In the genomic region with DNA sequence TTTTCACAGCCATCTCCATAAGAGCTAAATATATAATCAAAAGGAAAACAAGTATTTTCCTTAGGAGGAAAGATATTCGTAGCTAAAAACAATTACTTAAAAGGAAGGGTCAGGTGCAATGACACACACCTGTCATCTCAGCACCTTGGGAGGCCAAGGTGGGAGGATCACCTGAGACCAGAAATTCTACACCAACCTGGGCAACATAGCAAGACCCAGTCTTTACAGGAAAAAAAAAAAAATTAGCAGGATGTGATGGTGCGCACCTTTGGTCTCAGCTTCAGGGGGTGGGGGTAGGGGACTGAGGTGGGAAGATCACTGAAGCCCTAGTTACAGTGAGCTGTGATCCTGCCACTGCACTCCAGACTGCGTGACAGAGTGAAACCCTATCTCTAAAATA, we compare ENCODE assay signal across 31 cellular contexts.
"Had no signal": no experiment of that assay in that cellular context is flagged by ENCODE, and none has a peak within 500 bp of the region (broad histone marks: within the 10 kb centered on the region; RNA-seq: fewer than 3 reads in every experiment).

No MANE protein-coding gene starts in this region.

- H3K27me3 ChIP-seq: brain microvascular endothelial cell, gastroesophageal sphincter, hepatocyte, neutrophil, ovary, sigmoid colon, stomach, thyroid gland, upper lobe of right lung had no signal

- H3K4me2 ChIP-seq: hepatocyte had no signal

- FAIRE-seq: astrocyte, endothelial cell of umbilical vein, small intestine had no signal

- H3K27me3 Mint-ChIP-seq: activated CD4-positive, alpha-beta T cell treated with anti-CD3 and anti-CD28 coated beads, Interleukin-2, amount 10 ng/mL, durations not matched to agents 7 days and 5 days; activated CD8-positive, alpha-beta memory T cell treated with anti-CD3 and anti-CD28 coated beads, Interleukin-2, amount 10 ng/mL, durations not matched to agents 7 days and 5 days; activated naive CD8-positive, alpha-beta T cell treated with anti-CD3 and anti-CD28 coated beads for 36 hours; natural killer cell treated with Interleukin-12 subunit alpha and Interleukin-12 subunit beta and Interleukin-15 and Interleukin-18, amount 100 ng/mL, for 72 hours had no signal

- DNase-seq: activated CD4-positive, alpha-beta T cell treated with anti-CD3 and anti-CD28 coated beads for 1 hour; activated CD4-positive, alpha-beta T cell treated with anti-CD3 and anti-CD28 coated beads, Interleukin-2, amount 10 ng/mL, durations not matched to agents 7 days and 5 days; activated CD8-positive, alpha-beta memory T cell treated with anti-CD3 and anti-CD28 coated beads, Interleukin-2, amount 10 ng/mL, durations not matched to agents 7 days and 5 days; activated CD8-positive, alpha-beta T cell treated with anti-CD3 and anti-CD28 coated beads, Interleukin-2, amount 10 ng/mL, durations not matched to agents 7 days and 5 days; activated effector memory CD4-positive, alpha-beta T cell treated with Interleukin-2 at 50 U/mL for 16 hours; activated naive CD4-positive, alpha-beta T cell treated with Interleukin-2 at 50 U/mL for 16 hours; activated naive CD8-positive, alpha-beta T cell treated with anti-CD3 and anti-CD28 coated beads for 36 hours; activated T-cell treated with anti-CD3 and anti-CD28 coated beads, Interleukin-2, amount 50 U/mL, for 48 hours; brain microvascular endothelial cell; cortex of kidney; islet precursor cell; left ventricle myocardium inferior; mucosa of descending colon; ovary; retina; sigmoid colon; small intestine; stimulated activated CD4-positive, alpha-beta T cell treated with anti-CD3 and anti-CD28 coated beads, Interleukin-4, amount 100 ng/mL, for 24 hours; stomach; T-helper 2 cell; thyroid gland; upper lobe of right lung had no signal

- H3K9me3 ChIP-seq: gastroesophageal sphincter, left ventricle myocardium inferior, mucosa of descending colon, neutrophil, ovary, prostate gland, sigmoid colon, stomach, thyroid gland, upper lobe of right lung had no signal

- H3K9me3 Mint-ChIP-seq: activated CD4-positive, alpha-beta T cell treated with anti-CD3 and anti-CD28 coated beads, Interleukin-2, amount 10 ng/mL, durations not matched to agents 7 days and 5 days; activated naive CD8-positive, alpha-beta T cell treated with anti-CD3 and anti-CD28 coated beads for 36 hours; natural killer cell treated with Interleukin-12 subunit alpha and Interleukin-12 subunit beta and Interleukin-15 and Interleukin-18, amount 100 ng/mL, for 72 hours; stimulated activated effector memory CD8-positive, alpha-beta T cell treated with anti-CD3 and anti-CD28 coated beads, Interleukin-12 subunit alpha, Interleukin-12 subunit beta, amount 100 ng/mL, for 72 hours had no signal

- H3K36me3 ChIP-seq: ovary, prostate gland had no signal

- H3K27ac Mint-ChIP-seq: activated CD4-positive, alpha-beta T cell treated with anti-CD3 and anti-CD28 coated beads, Interleukin-2, amount 10 ng/mL, durations not matched to agents 7 days and 5 days; activated CD8-positive, alpha-beta memory T cell treated with anti-CD3 and anti-CD28 coated beads, Interleukin-2, amount 10 ng/mL, durations not matched to agents 7 days and 5 days; activated CD8-positive, alpha-beta T cell treated with anti-CD3 and anti-CD28 coated beads, Interleukin-2, amount 10 ng/mL, durations not matched to agents 7 days and 5 days; activated naive CD8-positive, alpha-beta T cell treated with anti-CD3 and anti-CD28 coated beads for 36 hours; natural killer cell treated with Interleukin-12 subunit alpha and Interleukin-12 subunit beta and Interleukin-15 and Interleukin-18, amount 100 ng/mL, for 72 hours; stimulated activated effector memory CD8-positive, alpha-beta T cell treated with anti-CD3 and anti-CD28 coated beads, Interleukin-12 subunit alpha, Interleukin-12 subunit beta, amount 100 ng/mL, for 72 hours had no signal

- ATAC-seq: activated CD8-positive, alpha-beta memory T cell treated with anti-CD3 and anti-CD28 coated beads, Interleukin-2, amount 10 ng/mL, durations not matched to agents 7 days and 5 days; activated CD8-positive, alpha-beta T cell treated with anti-CD3 and anti-CD28 coated beads, Interleukin-2, amount 10 ng/mL, durations not matched to agents 7 days and 5 days; gastroesophageal sphincter; mucosa of descending colon; natural killer cell treated with Interleukin-12 subunit alpha and Interleukin-12 subunit beta and Interleukin-15 and Interleukin-18, amount 100 ng/mL, for 72 hours; stimulated activated effector memory CD8-positive, alpha-beta T cell treated with anti-CD3 and anti-CD28 coated beads, Interleukin-12 subunit alpha, Interleukin-12 subunit beta, amount 100 ng/mL, for 72 hours; upper lobe of right lung had no signal

- H3K4me3 Mint-ChIP-seq: activated CD4-positive, alpha-beta T cell treated with anti-CD3 and anti-CD28 coated beads, Interleukin-2, amount 10 ng/mL, durations not matched to agents 7 days and 5 days; activated CD8-positive, alpha-beta memory T cell treated with anti-CD3 and anti-CD28 coated beads, Interleukin-2, amount 10 ng/mL, durations not matched to agents 7 days and 5 days; activated CD8-positive, alpha-beta T cell treated with anti-CD3 and anti-CD28 coated beads, Interleukin-2, amount 10 ng/mL, durations not matched to agents 7 days and 5 days; activated naive CD8-positive, alpha-beta T cell treated with anti-CD3 and anti-CD28 coated beads for 36 hours; natural killer cell treated with Interleukin-12 subunit alpha and Interleukin-12 subunit beta and Interleukin-15 and Interleukin-18, amount 100 ng/mL, for 72 hours; stimulated activated effector memory CD8-positive, alpha-beta T cell treated with anti-CD3 and anti-CD28 coated beads, Interleukin-12 subunit alpha, Interleukin-12 subunit beta, amount 100 ng/mL, for 72 hours had no signal

- H3K27ac ChIP-seq: brain microvascular endothelial cell, gastroesophageal sphincter, hepatocyte, left ventricle myocardium inferior, neutrophil, ovary, prostate gland, sigmoid colon, stomach, thyroid gland, upper lobe of right lung had no signal

- H3K4me3 ChIP-seq: gastroesophageal sphincter, hepatocyte, left ventricle myocardium inferior, lung, mucosa of descending colon, ovary, prostate gland, sigmoid colon, stomach, thyroid gland, upper lobe of right lung had no signal

- H2AFZ ChIP-seq: hepatocyte had no signal
